In the genomic region with DNA sequence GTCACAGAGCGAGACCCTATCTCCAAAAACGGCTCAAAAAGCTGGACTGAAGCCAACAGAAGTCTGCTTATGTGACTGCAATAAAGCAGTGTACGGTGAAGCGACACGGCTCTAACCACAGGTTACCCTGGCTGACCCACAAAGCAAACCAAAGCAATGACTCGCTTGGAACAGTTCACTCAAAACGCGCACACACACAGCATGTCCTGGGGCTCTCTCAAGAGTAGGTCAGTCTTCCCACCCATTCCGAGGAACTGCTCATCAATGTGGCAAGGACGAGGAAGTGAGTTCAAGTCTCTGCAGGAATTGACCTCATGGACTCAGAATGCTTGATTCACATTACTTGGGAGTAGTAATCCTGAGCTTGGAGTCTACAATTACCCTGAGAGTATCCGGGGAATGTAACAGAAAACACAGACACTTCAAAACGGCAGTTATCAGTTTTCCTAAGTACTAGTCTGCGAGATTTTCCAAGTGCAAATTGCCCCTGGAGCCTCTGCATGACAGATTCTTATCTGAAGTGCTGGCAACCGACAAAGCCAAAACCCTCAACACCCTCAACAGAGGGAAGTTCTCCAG, we compare ENCODE assay signal across 2 cellular contexts.
A peak's percentile ranks its signal among the peaks of the same experiment; 100 is the strongest.
TF ChIP-seq lines count a peak whose summit lies in the region.

No MANE protein-coding gene starts in this region.

TF ChIP-seq in A549, 52 proteins besides CTCF, POLR2A, EP300 and RAD21:
- TF ChIP-seq GATA3 (IDR thresholded peaks at IDR 0.05; ENCODE audit: borderline replicate concordance) (peak; percentile 49; the same call in 1 of the 2 replicates), FOSB (CRISPR knock-in tag; IDR thresholded peaks at IDR 0.05) (no peak), FOSL2 (IDR thresholded peaks at IDR 0.05) (no peak), FOSL2 (CRISPR knock-in tag; IDR thresholded peaks at IDR 0.05) (peak; percentile 51)

TF ChIP-seq in HCT116, 20 proteins besides CTCF, POLR2A, EP300 and RAD21:
- TF ChIP-seq ZFX (IDR thresholded peaks at IDR 0.05) (no peak), SRF (IDR thresholded peaks at IDR 0.05; ENCODE audit: low read depth) (no peak), CBX3 (IDR thresholded peaks at IDR 0.05; ENCODE audit: low read depth) (0 out of 2 replicates have a peak, but pooled peaks have one; percentile 14), EZH2 (IDR thresholded peaks at IDR 0.05) (no peak), ZNF274 (IDR thresholded peaks at IDR 0.05; ENCODE audit: low read depth, low read length) (no peak), EZH2phosphoT487 (IDR thresholded peaks at IDR 0.05; ENCODE audit: borderline replicate concordance) (no peak), POLR2AphosphoS5 (IDR thresholded peaks at IDR 0.05; ENCODE audit: low read depth, low read length) (no peak), TCF7L2 (IDR thresholded peaks at IDR 0.05; ENCODE audit: borderline replicate concordance, extremely low read depth, insufficient read depth, insufficient read length) (no peak), SP1 (IDR thresholded peaks at IDR 0.05; ENCODE audit: low read depth) (peak; percentile 53; the same call in 1 of the 2 replicates), EGR1 (IDR thresholded peaks at IDR 0.05; ENCODE audit: low read depth) (no peak), SIN3A (IDR thresholded peaks at IDR 0.05; ENCODE audit: low read depth) (no peak), CEBPB (IDR thresholded peaks at IDR 0.05; ENCODE audit: low read depth) (no peak), ELF1 (IDR thresholded peaks at IDR 0.05; ENCODE audit: borderline replicate concordance, low read depth) (no peak), ZBTB33 (IDR thresholded peaks at IDR 0.05; ENCODE audit: extremely low read depth, insufficient replicate concordance, low read length) (no peak), YY1 (IDR thresholded peaks at IDR 0.05; ENCODE audit: extremely low read depth, insufficient replicate concordance, low read depth, low read length) (no peak), FOSL1 (IDR thresholded peaks at IDR 0.05; ENCODE audit: low read depth) (peak; percentile 50; the same call in 1 of the 2 replicates), JUND (IDR thresholded peaks at IDR 0.05) (peak; percentile 32; the same call in 1 of the 2 replicates)
- TF ChIP-seq, protein P1, sequence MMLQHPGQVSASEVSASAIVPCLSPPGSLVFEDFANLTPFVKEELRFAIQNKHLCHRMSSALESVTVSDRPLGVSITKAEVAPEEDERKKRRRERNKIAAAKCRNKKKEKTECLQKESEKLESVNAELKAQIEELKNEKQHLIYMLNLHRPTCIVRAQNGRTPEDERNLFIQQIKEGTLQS (IDR thresholded peaks at IDR 0.05) = no peak
- TF ChIP-seq, protein P2, sequence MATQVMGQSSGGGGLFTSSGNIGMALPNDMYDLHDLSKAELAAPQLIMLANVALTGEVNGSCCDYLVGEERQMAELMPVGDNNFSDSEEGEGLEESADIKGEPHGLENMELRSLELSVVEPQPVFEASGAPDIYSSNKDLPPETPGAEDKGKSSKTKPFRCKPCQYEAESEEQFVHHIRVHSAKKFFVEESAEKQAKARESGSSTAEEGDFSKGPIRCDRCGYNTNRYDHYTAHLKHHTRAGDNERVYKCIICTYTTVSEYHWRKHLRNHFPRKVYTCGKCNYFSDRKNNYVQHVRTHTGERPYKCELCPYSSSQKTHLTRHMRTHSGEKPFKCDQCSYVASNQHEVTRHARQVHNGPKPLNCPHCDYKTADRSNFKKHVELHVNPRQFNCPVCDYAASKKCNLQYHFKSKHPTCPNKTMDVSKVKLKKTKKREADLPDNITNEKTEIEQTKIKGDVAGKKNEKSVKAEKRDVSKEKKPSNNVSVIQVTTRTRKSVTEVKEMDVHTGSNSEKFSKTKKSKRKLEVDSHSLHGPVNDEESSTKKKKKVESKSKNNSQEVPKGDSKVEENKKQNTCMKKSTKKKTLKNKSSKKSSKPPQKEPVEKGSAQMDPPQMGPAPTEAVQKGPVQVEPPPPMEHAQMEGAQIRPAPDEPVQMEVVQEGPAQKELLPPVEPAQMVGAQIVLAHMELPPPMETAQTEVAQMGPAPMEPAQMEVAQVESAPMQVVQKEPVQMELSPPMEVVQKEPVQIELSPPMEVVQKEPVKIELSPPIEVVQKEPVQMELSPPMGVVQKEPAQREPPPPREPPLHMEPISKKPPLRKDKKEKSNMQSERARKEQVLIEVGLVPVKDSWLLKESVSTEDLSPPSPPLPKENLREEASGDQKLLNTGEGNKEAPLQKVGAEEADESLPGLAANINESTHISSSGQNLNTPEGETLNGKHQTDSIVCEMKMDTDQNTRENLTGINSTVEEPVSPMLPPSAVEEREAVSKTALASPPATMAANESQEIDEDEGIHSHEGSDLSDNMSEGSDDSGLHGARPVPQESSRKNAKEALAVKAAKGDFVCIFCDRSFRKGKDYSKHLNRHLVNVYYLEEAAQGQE (IDR thresholded peaks at IDR 0.05; ENCODE audit: low read depth) = no peak
- TF ChIP-seq, protein P3, sequence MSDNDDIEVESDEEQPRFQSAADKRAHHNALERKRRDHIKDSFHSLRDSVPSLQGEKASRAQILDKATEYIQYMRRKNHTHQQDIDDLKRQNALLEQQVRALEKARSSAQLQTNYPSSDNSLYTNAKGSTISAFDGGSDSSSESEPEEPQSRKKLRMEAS (IDR thresholded peaks at IDR 0.05) = peak; percentile 45; the same call in 1 of the 2 replicates
TF ChIP-seq in HCT116: peak in this region for 5.
